ENCODE assay signal across 24 cellular contexts in the genomic region with DNA sequence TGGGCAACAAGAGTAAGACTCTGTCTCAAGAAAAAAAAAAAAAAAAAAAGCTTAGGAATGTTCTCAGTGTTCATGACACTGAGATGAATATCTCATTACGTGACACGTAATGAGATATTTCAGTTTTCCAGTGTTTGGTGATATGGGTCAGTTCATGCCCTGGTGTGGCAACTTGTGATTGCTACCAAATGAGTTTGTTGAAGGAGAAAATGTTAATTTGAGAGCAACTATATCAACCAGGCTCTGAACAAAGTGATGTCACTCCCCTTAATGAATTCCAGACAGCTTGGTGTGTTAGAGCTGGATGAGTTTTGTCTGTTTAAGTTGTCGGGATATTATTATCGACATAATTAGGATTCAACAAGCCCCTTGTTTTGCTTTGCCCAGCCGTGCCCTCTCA.
DNase-seq lines count a peak whose midpoint lies in the region; TF ChIP-seq lines count a peak whose summit lies in the region.
"Had no signal": no experiment of that assay in that cellular context is flagged by ENCODE, and none has a peak within 500 bp of the region (broad histone marks: within the 10 kb centered on the region; RNA-seq: fewer than 3 reads in every experiment).

No MANE protein-coding gene starts in this region.

- no peaks in the 10 kb centered on the region for H3K27me3 ChIP-seq in mesenchymal stem cell (ENCODE audit: control insufficient read depth in 1 of 2, insufficient read depth in 1 of 2, low read length in 2 of 2)
- H3K27me3 ChIP-seq: breast epithelium, spleen had no signal

- H3K36me3 ChIP-seq in mesenchymal stem cell (ENCODE audit: control insufficient read depth in 1 of 2, insufficient read depth in 2 of 2, low read depth in 1 of 2, low read length in 2 of 2), result peaks cover 0 to 25% of the 10 kb centered on the region in 2 experiments
- H3K36me3 ChIP-seq: breast epithelium, HAP-1, spleen, suprapubic skin had no signal

- H3K4ac ChIP-seq in mesenchymal stem cell (ENCODE audit: low read depth in 1 of 2, low read length in 2 of 2), result no peak overlapping the region

- no peak overlapping the region for H3K14ac ChIP-seq in mesenchymal stem cell (ENCODE audit: low read length in 2 of 2)

- no peak overlapping the region for H3K27ac ChIP-seq in mesenchymal stem cell (ENCODE audit: low read length, poor library complexity, severe bottlenecking)
- H3K27ac ChIP-seq: breast epithelium, psoas muscle, RWPE1, spleen, suprapubic skin had no signal

- H3K27me3 Mint-ChIP-seq in HFFc6 (ENCODE audit: insufficient read depth), result peaks cover 2% of the 10 kb centered on the region; the same call in 1 of the 2 replicates
- peaks cover 17% of the 10 kb centered on the region for H3K27me3 Mint-ChIP-seq in T-helper 2 cell treated with Interferon-gamma antibody and Interleukin-4, amounts not matched to agents 5 μg/mL and 100 μg/mL, for 36 hours (ENCODE audit: low read depth)
- H3K27me3 Mint-ChIP-seq: activated naive CD8-positive, alpha-beta T cell had no signal

- peaks cover 17% of the 10 kb centered on the region for H3K79me1 ChIP-seq in mesenchymal stem cell (replicated peaks; ENCODE audit: low read length, poor library complexity, severe bottlenecking)

- WGBS in mesenchymal stem cell, result 82% methylated on average over 5 of the region's 5 CpGs

- H2BK15ac ChIP-seq in mesenchymal stem cell (ENCODE audit: low read depth, poor library complexity, severe bottlenecking), result no peak overlapping the region

- no peak overlapping the region for H3K18ac ChIP-seq in mesenchymal stem cell (ENCODE audit: low read depth in 1 of 2, low read length in 2 of 2)

- H4K8ac ChIP-seq in mesenchymal stem cell (ENCODE audit: low read length), result no peak overlapping the region

- H3K4me3 ChIP-seq in cardiac fibroblast (replicated peaks in 1 of 2; ENCODE audit: low read depth in 2 of 2, low read length in 2 of 2) (no peak overlapping the region), mesenchymal stem cell (ENCODE audit: insufficient read depth in 1 of 2, low read depth in 1 of 2, low read length in 2 of 2) (no peak overlapping the region)
- H3K4me3 ChIP-seq: breast epithelium, HAP-1, psoas muscle, spleen, suprapubic skin had no signal

- no peaks in the 10 kb centered on the region for H3K9me3 ChIP-seq in mesenchymal stem cell (ENCODE audit: control insufficient read depth, low read length)
- H3K9me3 ChIP-seq: breast epithelium, HAP-1, psoas muscle, suprapubic skin had no signal

- H3K4me1 ChIP-seq in mesenchymal stem cell (ENCODE audit: control insufficient read depth, insufficient read depth, low read depth, low read length), result peaks cover 21% of the 10 kb centered on the region
- H3K4me1 ChIP-seq: breast epithelium, HAP-1, spleen, suprapubic skin had no signal

- no peak overlapping the region for H4K91ac ChIP-seq in mesenchymal stem cell (ENCODE audit: low read length)

- no peak overlapping the region for H2BK120ac ChIP-seq in mesenchymal stem cell (ENCODE audit: low read depth, low read length)

- peak overlapping the region; percentile 2; the same call in 1 of the 2 replicates for H3K4me3 Mint-ChIP-seq in HFFc6
- H3K4me3 Mint-ChIP-seq in T-helper 2 cell treated with Interferon-gamma antibody and Interleukin-4, amounts not matched to agents 5 μg/mL and 100 μg/mL, for 36 hours, result no peak overlapping the region
- H3K4me3 Mint-ChIP-seq: activated naive CD8-positive, alpha-beta T cell; activated T-cell treated with anti-CD3 and anti-CD28 coated beads, Interleukin-2, amount 50 U/mL, for 72 hours; CD8-positive, alpha-beta T cell; mesothelial cell of epicardium; nephron progenitor cell had no signal

- H3K36me3 Mint-ChIP-seq in HFFc6 (ENCODE audit: low read depth), result peaks cover 29% of the 10 kb centered on the region
- no peaks in the 10 kb centered on the region for H3K36me3 Mint-ChIP-seq in T-helper 2 cell treated with Interferon-gamma antibody and Interleukin-4, amounts not matched to agents 5 μg/mL and 100 μg/mL, for 36 hours (ENCODE audit: low read depth)
- H3K36me3 Mint-ChIP-seq: CD8-positive, alpha-beta T cell; mesothelial cell of epicardium had no signal

- H2BK12ac ChIP-seq in mesenchymal stem cell (ENCODE audit: low read length in 2 of 2), result no peak overlapping the region

- peaks cover 67% of the 10 kb centered on the region for H3K4me1 Mint-ChIP-seq in HFFc6 (ENCODE audit: low read depth)
- no peaks in the 10 kb centered on the region for H3K4me1 Mint-ChIP-seq in T-helper 2 cell treated with Interferon-gamma antibody and Interleukin-4, amounts not matched to agents 5 μg/mL and 100 μg/mL, for 36 hours (ENCODE audit: low read depth)

- H3K4me2 ChIP-seq in mesenchymal stem cell (ENCODE audit: low read length, poor library complexity, severe bottlenecking), result no peak overlapping the region

- no peaks in the 10 kb centered on the region for H3K9me3 Mint-ChIP-seq in HFFc6
- no peaks in the 10 kb centered on the region for H3K9me3 Mint-ChIP-seq in T-helper 2 cell treated with Interferon-gamma antibody and Interleukin-4, amounts not matched to agents 5 μg/mL and 100 μg/mL, for 36 hours
- H3K9me3 Mint-ChIP-seq: activated T-cell treated with anti-CD3 and anti-CD28 coated beads, Interleukin-2, amount 50 U/mL, for 72 hours; mesothelial cell of epicardium had no signal

- H2AFZ ChIP-seq in mesenchymal stem cell (ENCODE audit: low read depth, low read length), result no peak overlapping the region

- H2AK5ac ChIP-seq in mesenchymal stem cell (ENCODE audit: low read length, severe bottlenecking), result no peak overlapping the region

- TF ChIP-seq CTCF in AG09319 (IDR thresholded peaks at IDR 0.05; ENCODE audit: low read depth, low read length) (no peak), HFFc6 (IDR thresholded peaks at IDR 0.05) (no peak), cardiac fibroblast (IDR thresholded peaks at IDR 0.05; ENCODE audit: low read depth, low read length) (no peak)

- DNase-seq in AG09319 (ENCODE audit: extremely low read depth, low read depth) (peak; percentile 96), HFFc6 (peak; percentile 58), cardiac fibroblast (ENCODE audit: low read depth in 2 of 2) (peak; percentile 23 to 42), mesenchymal stem cell (peak; percentile 33), NCI-H446 (lab: John Stamatoyannopoulos, UW) (no peak), GM19238 (ENCODE audit: insufficient read length, low spot score) (no peak), LoVo (ENCODE audit: low spot score) (no peak)
- no peak for DNase-seq in T-helper 2 cell treated with Interferon-gamma antibody and Interleukin-4, amounts not matched to agents 5 μg/mL and 100 μg/mL, for 36 hours (ENCODE audit: low spot score)
- DNase-seq: activated T-cell treated with anti-CD3 and anti-CD28 coated beads, Interleukin-2, amount 50 U/mL, for 72 hours; CD8-positive, alpha-beta T cell; dermis blood vessel endothelial cell; DMS79 treated with DMSO at 0.1 percent for 48 hours; left colon; NCI-H2029; NCI-H524; nephron progenitor cell; psoas muscle; spleen had no signal

- H2BK5ac ChIP-seq in mesenchymal stem cell (ENCODE audit: low read depth, low read length, poor library complexity, severe bottlenecking), result no peak overlapping the region

- no peak overlapping the region for H3K23ac ChIP-seq in mesenchymal stem cell (ENCODE audit: low read length in 2 of 2)

- H3K9ac ChIP-seq in mesenchymal stem cell (ENCODE audit: low read length), result peak overlapping the region; percentile 39

- H3K27ac Mint-ChIP-seq in HFFc6, result peak overlapping the region; percentile 75
- no peak overlapping the region for H3K27ac Mint-ChIP-seq in T-helper 2 cell treated with Interferon-gamma antibody and Interleukin-4, amounts not matched to agents 5 μg/mL and 100 μg/mL, for 36 hours
- H3K27ac Mint-ChIP-seq: activated naive CD8-positive, alpha-beta T cell; activated T-cell treated with anti-CD3 and anti-CD28 coated beads, Interleukin-2, amount 50 U/mL, for 72 hours; CD8-positive, alpha-beta T cell; mesothelial cell of epicardium had no signal

Comparison
In these comparisons a context has a peak if more than half of its experiments do, and no peak if none do; other contexts are left out.
1. DNase-seq: peak in AG09319 (single experiment), HFFc6 (single experiment), cardiac fibroblast (2 of 2) and mesenchymal stem cell (single experiment); none in NCI-H446 (0 of 2), T-helper 2 cell treated with Interferon-gamma antibody and Interleukin-4, amounts not matched to agents 5 μg/mL and 100 μg/mL, for 36 hours (single experiment), GM19238 (single experiment) and LoVo (single experiment).